ENCODE assay signal across 1 cellular context in genomic region chr19:32651729-32652140, GRCh38.
TF ChIP-seq lines count a peak whose summit lies in the region.

No MANE protein-coding gene starts in this region.

TF ChIP-seq in GM23338, 12 proteins besides CTCF, POLR2A, EP300 and RAD21 (continued from another document):
- TF ChIP-seq ZNF462 (CRISPR knock-in tag; IDR thresholded peaks at IDR 0.05) (no peak), JUNB (IDR thresholded peaks at IDR 0.05; ENCODE audit: unreplicated experiment) (no peak), CREB1 (CRISPR knock-in tag; IDR thresholded peaks at IDR 0.05; ENCODE audit: low read depth) (no peak), EZH2phosphoT487 (IDR thresholded peaks at IDR 0.05; ENCODE audit: unreplicated experiment) (no peak), POLR2AphosphoS5 (IDR thresholded peaks at IDR 0.05; ENCODE audit: low read depth) (no peak), ZNF114 (CRISPR knock-in tag; IDR thresholded peaks at IDR 0.05) (no peak), ETS1 (IDR thresholded peaks at IDR 0.05) (no peak)
